In the genomic region with DNA sequence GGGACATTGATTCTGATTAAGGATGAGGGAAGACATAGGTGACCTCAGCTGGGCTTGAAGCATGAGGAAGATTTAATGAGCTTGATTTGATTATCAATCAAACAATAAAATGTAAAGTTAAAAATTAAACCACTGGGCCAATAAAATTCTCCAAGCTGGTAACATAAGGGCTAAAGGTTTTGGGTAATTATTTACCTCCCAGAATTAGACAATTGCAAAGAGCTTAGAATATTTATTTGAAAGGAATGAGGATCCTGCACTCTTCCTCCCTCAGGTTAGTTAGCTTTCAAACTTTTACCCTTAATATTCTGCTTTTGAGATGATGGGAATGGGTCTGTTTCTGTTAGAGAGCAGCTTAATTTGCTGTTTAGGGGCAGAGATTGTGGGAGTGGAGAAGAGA, we compare ENCODE assay signal across 26 cellular contexts. TPM values are rescaled to one million over a fixed set of nuclear protein-coding genes. Genes with fewer than 3 reads are reported as not detected.
"Had no signal": no experiment of that assay in that cellular context is flagged by ENCODE, and none has a peak within 500 bp of the region (broad histone marks: within the 10 kb centered on the region; RNA-seq: fewer than 3 reads in every experiment).

A gene with protein sequence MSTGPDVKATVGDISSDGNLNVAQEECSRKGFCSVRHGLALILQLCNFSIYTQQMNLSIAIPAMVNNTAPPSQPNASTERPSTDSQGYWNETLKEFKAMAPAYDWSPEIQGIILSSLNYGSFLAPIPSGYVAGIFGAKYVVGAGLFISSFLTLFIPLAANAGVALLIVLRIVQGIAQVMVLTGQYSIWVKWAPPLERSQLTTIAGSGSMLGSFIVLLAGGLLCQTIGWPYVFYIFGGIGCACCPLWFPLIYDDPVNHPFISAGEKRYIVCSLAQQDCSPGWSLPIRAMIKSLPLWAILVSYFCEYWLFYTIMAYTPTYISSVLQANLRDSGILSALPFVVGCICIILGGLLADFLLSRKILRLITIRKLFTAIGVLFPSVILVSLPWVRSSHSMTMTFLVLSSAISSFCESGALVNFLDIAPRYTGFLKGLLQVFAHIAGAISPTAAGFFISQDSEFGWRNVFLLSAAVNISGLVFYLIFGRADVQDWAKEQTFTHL (plus strand): TSS at position 235 of the 400 bp plus-strand sequence. CDS start 7,221 bp downstream, outside the sequence.

- H3K4me1 ChIP-seq: esophagus muscularis mucosa, gastroesophageal sphincter, heart left ventricle, suprapubic skin, upper lobe of left lung had no signal

- H3K36me3 ChIP-seq: esophagus muscularis mucosa, gastroesophageal sphincter, heart left ventricle, suprapubic skin, upper lobe of left lung had no signal

- H3K27ac ChIP-seq: esophagus muscularis mucosa, gastroesophageal sphincter, heart left ventricle, skin epidermis, suprapubic skin, upper lobe of left lung had no signal

- H3K9me3 Mint-ChIP-seq: activated naive CD4-positive, alpha-beta T cell treated with anti-CD3 and anti-CD28 coated beads, Interleukin-2, amount 10 ng/mL, durations not matched to agents 7 days and 5 days; activated naive CD8-positive, alpha-beta T cell treated with anti-CD3 and anti-CD28 coated beads, Interleukin-2, amount 50 U/mL, for 24 hours; central memory CD8-positive, alpha-beta T cell; stimulated activated naive CD8-positive, alpha-beta T cell treated with anti-CD3 and anti-CD28 coated beads, Interleukin-15, amount 100 ng/mL, for 72 hours; T-cell had no signal

- H3K36me3 Mint-ChIP-seq: activated naive CD4-positive, alpha-beta T cell treated with anti-CD3 and anti-CD28 coated beads, Interleukin-2, amount 10 ng/mL, durations not matched to agents 7 days and 5 days; immature natural killer cell; T-cell had no signal

- H3K4me3 ChIP-seq: esophagus muscularis mucosa, gastroesophageal sphincter, heart left ventricle, skin epidermis, suprapubic skin, upper lobe of left lung had no signal

- ATAC-seq: activated naive CD8-positive, alpha-beta T cell treated with anti-CD3 and anti-CD28 coated beads, Interleukin-2, amount 50 U/mL, for 24 hours; gastroesophageal sphincter; heart left ventricle; right cardiac atrium; stimulated activated naive CD8-positive, alpha-beta T cell treated with anti-CD3 and anti-CD28 coated beads, Interleukin-15, amount 100 ng/mL, for 72 hours; T-cell had no signal

- H3K4me1 Mint-ChIP-seq: activated CD4-positive, alpha-beta T cell treated with anti-CD3 and anti-CD28 coated beads, Interleukin-2, amount 10 ng/mL, durations not matched to agents 24 days and 14 days; activated naive CD4-positive, alpha-beta T cell treated with anti-CD3 and anti-CD28 coated beads, Interleukin-2, amount 10 ng/mL, durations not matched to agents 7 days and 5 days; activated naive CD8-positive, alpha-beta T cell treated with anti-CD3 and anti-CD28 coated beads, Interleukin-2, amount 50 U/mL, for 24 hours; central memory CD8-positive, alpha-beta T cell; immature natural killer cell; stimulated activated naive CD8-positive, alpha-beta T cell treated with anti-CD3 and anti-CD28 coated beads, Interleukin-15, amount 100 ng/mL, for 72 hours; T-cell had no signal

- H3K9ac ChIP-seq: SK-N-SH had no signal

- H3K4me3 Mint-ChIP-seq: activated CD4-positive, alpha-beta T cell treated with anti-CD3 and anti-CD28 coated beads, Interleukin-2, amount 10 ng/mL, durations not matched to agents 24 days and 14 days; activated naive CD4-positive, alpha-beta T cell treated with anti-CD3 and anti-CD28 coated beads, Interleukin-2, amount 10 ng/mL, durations not matched to agents 7 days and 5 days; activated naive CD8-positive, alpha-beta T cell treated with anti-CD3 and anti-CD28 coated beads, Interleukin-2, amount 50 U/mL, for 24 hours; central memory CD8-positive, alpha-beta T cell; immature natural killer cell; stimulated activated naive CD8-positive, alpha-beta T cell treated with anti-CD3 and anti-CD28 coated beads, Interleukin-15, amount 100 ng/mL, for 72 hours; T-cell had no signal

- H3K27ac Mint-ChIP-seq: activated CD4-positive, alpha-beta T cell treated with anti-CD3 and anti-CD28 coated beads, Interleukin-2, amount 10 ng/mL, durations not matched to agents 24 days and 14 days; activated naive CD4-positive, alpha-beta T cell treated with anti-CD3 and anti-CD28 coated beads, Interleukin-2, amount 10 ng/mL, durations not matched to agents 7 days and 5 days; activated naive CD8-positive, alpha-beta T cell treated with anti-CD3 and anti-CD28 coated beads, Interleukin-2, amount 50 U/mL, for 24 hours; immature natural killer cell; stimulated activated naive CD8-positive, alpha-beta T cell treated with anti-CD3 and anti-CD28 coated beads, Interleukin-15, amount 100 ng/mL, for 72 hours; T-cell had no signal

- DNase-seq: activated CD4-positive, alpha-beta T cell treated with anti-CD3 and anti-CD28 coated beads, Interleukin-2, amount 10 ng/mL, durations not matched to agents 24 days and 14 days; activated CD8-positive, alpha-beta memory T cell treated with anti-CD3 and anti-CD28 coated beads, Interleukin-2, amount 50 U/mL, for 4 hours; activated effector memory CD4-positive, alpha-beta T cell treated with Interleukin-2 at 50 U/mL for 16 hours; activated naive CD4-positive, alpha-beta T cell treated with anti-CD3 and anti-CD28 coated beads, Interleukin-2, amount 10 ng/mL, durations not matched to agents 7 days and 5 days; activated naive CD8-positive, alpha-beta T cell treated with anti-CD3 and anti-CD28 coated beads, Interleukin-2, amount 50 U/mL, for 24 hours; activated T-cell treated with anti-CD3 and anti-CD28 coated beads, Interleukin-2, amount 50 U/mL, for 48 hours; aorta; effector CD8-positive, alpha-beta T cell; heart left ventricle; immature natural killer cell; kidney glomerular epithelial cell; mesendoderm; occipital lobe; right cardiac atrium; SK-N-SH; stimulated activated CD4-positive, alpha-beta T cell treated with anti-CD3 and anti-CD28 coated beads, Interleukin-4, amount 100 ng/mL, for 1 hour; stimulated activated naive CD8-positive, alpha-beta T cell treated with anti-CD3 and anti-CD28 coated beads, Interleukin-15, amount 100 ng/mL, for 72 hours; T-cell; upper lobe of left lung had no signal

- H3K9me3 ChIP-seq: esophagus muscularis mucosa, gastroesophageal sphincter, heart left ventricle, SK-N-SH, suprapubic skin, upper lobe of left lung had no signal

- H3K27me3 ChIP-seq: esophagus muscularis mucosa, gastroesophageal sphincter, suprapubic skin, upper lobe of left lung had no signal

RNA-seq across cellular contexts. Expression of the gene that starts here (rescaled TPM):
- total RNA-seq: activated CD4-positive, alpha-beta T cell treated with anti-CD3 and anti-CD28 coated beads, Interleukin-2, amount 10 ng/mL, durations not matched to agents 24 days and 14 days; aorta; esophagus muscularis mucosa; gastroesophageal sphincter; heart left ventricle; lower leg skin; occipital lobe; posterior vena cava; right cardiac atrium; suprapubic skin; T-cell; upper lobe of left lung had no signal
- polyA plus RNA-seq: immature natural killer cell, SK-N-SH had no signal
